In the genomic region with DNA sequence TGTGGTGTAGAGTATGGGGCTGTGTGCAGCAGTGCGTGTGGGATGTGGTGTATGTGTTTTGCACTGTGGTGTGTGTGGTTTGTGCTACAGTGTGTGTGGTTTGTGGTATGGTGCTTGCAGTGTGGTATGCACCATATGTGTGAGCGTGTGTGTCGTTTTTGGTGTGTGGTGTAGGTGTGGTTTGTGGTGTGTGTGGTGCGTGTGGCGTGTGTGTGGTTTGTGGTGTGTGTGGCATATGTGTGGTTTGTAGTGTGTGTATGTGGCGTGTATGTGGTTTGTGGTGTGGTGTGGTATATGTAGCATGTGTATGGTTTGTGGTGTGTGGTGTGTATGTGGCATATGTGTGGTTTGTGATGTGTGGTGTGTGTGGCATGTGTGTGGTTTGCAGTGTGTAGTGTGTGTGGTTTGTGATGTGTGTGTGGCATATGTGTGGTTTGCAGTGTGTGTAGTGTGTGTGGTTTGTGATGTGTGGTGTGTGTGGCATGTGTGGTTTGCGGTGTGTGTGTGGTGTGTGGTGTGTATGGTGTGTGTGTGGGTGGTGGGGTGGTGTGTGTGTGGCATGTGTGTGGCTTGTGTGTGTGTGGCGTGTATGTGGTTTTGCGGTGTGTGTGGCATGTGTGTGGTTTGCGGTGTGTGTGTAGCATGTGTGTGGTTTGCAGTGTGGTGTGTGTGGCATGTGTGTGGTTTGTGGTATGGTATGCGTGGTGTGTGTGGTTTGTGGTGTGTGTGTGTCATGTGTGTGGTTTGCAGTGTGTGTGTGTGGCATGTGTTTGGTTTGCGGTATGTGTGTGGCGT, we compare ENCODE assay signal across 17 cellular contexts. TPM values are rescaled to one million over a fixed set of nuclear protein-coding genes. Genes with fewer than 3 reads are reported as not detected.
A peak's percentile ranks its signal among the peaks of the same experiment; 100 is the strongest.
DNase-seq lines count a peak whose midpoint lies in the region; ATAC-seq and TF ChIP-seq lines count a peak whose summit lies in the region.
"Had no signal": no experiment of that assay in that cellular context is flagged by ENCODE, and none has a peak within 500 bp of the region (broad histone marks: within the 10 kb centered on the region; RNA-seq: fewer than 3 reads in every experiment).

No MANE protein-coding gene starts in this region.

- WGBS in IMR-90 (ENCODE audit: extremely low coverage in 2 of 2, insufficient read length in 1 of 2), 2 experiments: 96 to 100% methylated on average over 2 to 4 of the region's 13 CpGs

- no peak overlapping the region; the same call in 1 of the 2 replicates for H3K4ac ChIP-seq in IMR-90 (ENCODE audit: low read depth, low read length)

- H3K4me3 Mint-ChIP-seq in central memory CD8-positive, alpha-beta T cell: no peak overlapping the region
- H3K4me3 Mint-ChIP-seq: activated naive CD8-positive, alpha-beta T cell; T-helper 2 cell treated with Interferon-gamma antibody and Interleukin-4, amounts not matched to agents 5 μg/mL and 100 μg/mL, for 36 hours had no signal

- BruUV-seq in IMR-90 (replicated peaks; lab: Mats Ljungman, UMichigan): no TSS peak

- H3K27me3 Mint-ChIP-seq in central memory CD8-positive, alpha-beta T cell: no peaks in the 10 kb centered on the region
- H3K27me3 Mint-ChIP-seq: activated naive CD8-positive, alpha-beta T cell had no signal

- no peak overlapping the region for H3K4me3 ChIP-seq in IMR-90 (ENCODE audit: insufficient read depth, low read depth, low read length)
- H3K4me3 ChIP-seq: body of pancreas, left lung, mucosa of descending colon, thoracic aorta had no signal

- no peak overlapping the region for H3K9ac ChIP-seq in IMR-90 (ENCODE audit: low read depth, low read length)

- H4K91ac ChIP-seq in IMR-90 (ENCODE audit: insufficient read depth, low read depth, low read length): no peak overlapping the region

- H2AK5ac ChIP-seq in IMR-90 (ENCODE audit: low read depth, low read length): peak overlapping the region; percentile 82; the same call in 1 of the 2 replicates

- H2BK15ac ChIP-seq in IMR-90 (ENCODE audit: low read depth, low read length): no peak overlapping the region

- H3K79me1 ChIP-seq in IMR-90 (ENCODE audit: low read depth in 1 of 2, low read length in 2 of 2): peaks cover 17 to 54% of the 10 kb centered on the region in 2 experiments

- peaks cover 6% of the 10 kb centered on the region for H3K4me1 Mint-ChIP-seq in central memory CD8-positive, alpha-beta T cell

- H3K14ac ChIP-seq in IMR-90 (replicated peaks; ENCODE audit: low read depth, low read length): peak overlapping the region; percentile 3; the same call in 1 of the 2 replicates

- peak; percentile 28 for DNase-seq in stimulated activated CD4-positive, alpha-beta T cell treated with anti-CD3 and anti-CD28 coated beads, Interleukin-15, amount 100 ng/mL, for 24 hours
- no peak for DNase-seq in stimulated activated CD4-positive, alpha-beta T cell treated with anti-CD3 and anti-CD28 coated beads, Interleukin-4, amount 100 ng/mL, for 24 hours
- no peak for DNase-seq in IMR-90
- DNase-seq in central memory CD8-positive, alpha-beta T cell (ENCODE audit: low spot score in 2 of 2): no peak
- no peak for DNase-seq in amygdala (lab: John Stamatoyannopoulos, UW)
- DNase-seq: body of pancreas, EL, GOT3, NCI-H1436 treated with DMSO at 0.1 percent for 48 hours, NCI-H226 had no signal

- ATAC-seq in IMR-90 (ENCODE audit: low read depth) (no peak), HG03196 (IDR thresholded peaks at IDR 0.05; ENCODE audit: unreplicated experiment) (no peak), HG02884 (IDR thresholded peaks at IDR 0.05; ENCODE audit: unreplicated experiment) (no peak)
- ATAC-seq in central memory CD8-positive, alpha-beta T cell (replicated peaks; ENCODE audit: extremely low read depth, poor library complexity, severe bottlenecking): peak; percentile 26
- ATAC-seq: body of pancreas, left lung, mucosa of descending colon had no signal

- H3K36me3 ChIP-seq in IMR-90 (ENCODE audit: control insufficient read depth, insufficient read depth, low read length): peaks cover 18% of the 10 kb centered on the region

- dilution Hi-C loops in IMR-90 (cut with HindIII; ENCODE audit: low sequenced_read_pairs, unreplicated experiment): no loop called here

- H3K27ac ChIP-seq in IMR-90 (ENCODE audit: insufficient read depth, low read length): no peak overlapping the region
- H3K27ac ChIP-seq: body of pancreas, left lung, thoracic aorta had no signal

- CTCF ChIA-PET in IMR-90 (lab: Yijun Ruan, JAX): no interaction called here

- H2BK120ac ChIP-seq in IMR-90 (ENCODE audit: low read depth, low read length): no peak overlapping the region

- H3K18ac ChIP-seq in IMR-90 (ENCODE audit: low read depth, low read length): no peak overlapping the region

- H3K27ac Mint-ChIP-seq in central memory CD8-positive, alpha-beta T cell (ENCODE audit: low read depth): no peak overlapping the region
- H3K27ac Mint-ChIP-seq: activated naive CD8-positive, alpha-beta T cell; T-helper 2 cell treated with Interferon-gamma antibody and Interleukin-4, amounts not matched to agents 5 μg/mL and 100 μg/mL, for 36 hours had no signal

- no peak for TF ChIP-seq RAD21 in IMR-90 (IDR thresholded peaks at IDR 0.05; ENCODE audit: low read length)

- peak overlapping the region; percentile 90 for H2AK9ac ChIP-seq in IMR-90 (replicated peaks; ENCODE audit: low read depth, low read length, poor library complexity)

- no peaks in the 10 kb centered on the region for H3K9me3 Mint-ChIP-seq in central memory CD8-positive, alpha-beta T cell
- H3K9me3 Mint-ChIP-seq: T-helper 2 cell treated with Interferon-gamma antibody and Interleukin-4, amounts not matched to agents 5 μg/mL and 100 μg/mL, for 36 hours had no signal

- TF ChIP-seq CTCF in IMR-90 (conservative IDR thresholded peaks at IDR 0.05; ENCODE audit: low read depth, low read length): no peak

- intact Hi-C loops in IMR-90 (cut with micrococcal nuclease): no loop called here

- POLR2A ChIA-PET in IMR-90 (lab: Charles Lee; ENCODE audit: unreplicated experiment): no interaction called here

- H3K4me2 ChIP-seq in IMR-90 (ENCODE audit: low read depth, low read length): no peak overlapping the region

- H3K9me1 ChIP-seq in IMR-90 (ENCODE audit: insufficient read depth, low read length): peaks cover 30% of the 10 kb centered on the region

- H3K23ac ChIP-seq in IMR-90 (ENCODE audit: low read depth, low read length): no peak overlapping the region

- peak overlapping the region; percentile 5; the same call in 1 of the 2 replicates for H3K56ac ChIP-seq in IMR-90 (ENCODE audit: extremely low read depth, insufficient read depth, low read length)

- H3K4me1 ChIP-seq in IMR-90 (ENCODE audit: control insufficient read depth, insufficient read depth, low read length): peaks cover 9% of the 10 kb centered on the region
- H3K4me1 ChIP-seq: left lung had no signal

- H3K36me3 Mint-ChIP-seq in central memory CD8-positive, alpha-beta T cell (ENCODE audit: insufficient read depth): peaks cover 10% of the 10 kb centered on the region

- no peak for TF ChIP-seq POLR2A in IMR-90 (IDR thresholded peaks at IDR 0.05; ENCODE audit: low read depth, low read length)

- H3K9me3 ChIP-seq in IMR-90 (ENCODE audit: control insufficient read depth, insufficient read depth, low read length): no peaks in the 10 kb centered on the region
- H3K9me3 ChIP-seq: body of pancreas, left lung, mucosa of descending colon, thoracic aorta had no signal

- no peak overlapping the region for H4K8ac ChIP-seq in IMR-90 (ENCODE audit: low read depth in 2 of 2, low read length in 2 of 2)

- peak overlapping the region; percentile 91 for H2BK5ac ChIP-seq in IMR-90 (ENCODE audit: low read depth, low read length, poor library complexity, severe bottlenecking)

- H4K5ac ChIP-seq in IMR-90 (ENCODE audit: low read depth, low read length): no peak overlapping the region

- peaks cover 44% of the 10 kb centered on the region for H4K20me1 ChIP-seq in IMR-90 (ENCODE audit: insufficient read depth, low read length)

- H2AFZ ChIP-seq in IMR-90 (replicated peaks; ENCODE audit: low read length, poor library complexity): peak overlapping the region; percentile 65

- H2BK20ac ChIP-seq in IMR-90 (ENCODE audit: low read depth, low read length): no peak overlapping the region

- H3K27me3 ChIP-seq in IMR-90 (ENCODE audit: control insufficient read depth, insufficient read depth, low read length): no peaks in the 10 kb centered on the region
- H3K27me3 ChIP-seq: body of pancreas, left lung had no signal

- in situ Hi-C loops in IMR-90 (cut with MboI; ENCODE audit: low sequenced_read_pairs): no loop called here

TF ChIP-seq in IMR-90, 13 proteins besides CTCF, POLR2A, EP300 and RAD21:
- TF ChIP-seq MXI1 (IDR thresholded peaks at IDR 0.05; ENCODE audit: borderline replicate concordance, low read depth, low read length) (no peak), FOS (IDR thresholded peaks at IDR 0.05; ENCODE audit: low read depth, low read length) (no peak), NFE2L2 (IDR thresholded peaks at IDR 0.05; ENCODE audit: low read depth, low read length) (no peak), CHD1 (IDR thresholded peaks at IDR 0.05; ENCODE audit: low read depth, low read length) (no peak)
- TF ChIP-seq, protein P1, sequence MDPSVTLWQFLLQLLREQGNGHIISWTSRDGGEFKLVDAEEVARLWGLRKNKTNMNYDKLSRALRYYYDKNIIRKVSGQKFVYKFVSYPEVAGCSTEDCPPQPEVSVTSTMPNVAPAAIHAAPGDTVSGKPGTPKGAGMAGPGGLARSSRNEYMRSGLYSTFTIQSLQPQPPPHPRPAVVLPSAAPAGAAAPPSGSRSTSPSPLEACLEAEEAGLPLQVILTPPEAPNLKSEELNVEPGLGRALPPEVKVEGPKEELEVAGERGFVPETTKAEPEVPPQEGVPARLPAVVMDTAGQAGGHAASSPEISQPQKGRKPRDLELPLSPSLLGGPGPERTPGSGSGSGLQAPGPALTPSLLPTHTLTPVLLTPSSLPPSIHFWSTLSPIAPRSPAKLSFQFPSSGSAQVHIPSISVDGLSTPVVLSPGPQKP (IDR thresholded peaks at IDR 0.05; ENCODE audit: borderline replicate concordance, low read depth, low read length): no peak
- TF ChIP-seq, protein P2, sequence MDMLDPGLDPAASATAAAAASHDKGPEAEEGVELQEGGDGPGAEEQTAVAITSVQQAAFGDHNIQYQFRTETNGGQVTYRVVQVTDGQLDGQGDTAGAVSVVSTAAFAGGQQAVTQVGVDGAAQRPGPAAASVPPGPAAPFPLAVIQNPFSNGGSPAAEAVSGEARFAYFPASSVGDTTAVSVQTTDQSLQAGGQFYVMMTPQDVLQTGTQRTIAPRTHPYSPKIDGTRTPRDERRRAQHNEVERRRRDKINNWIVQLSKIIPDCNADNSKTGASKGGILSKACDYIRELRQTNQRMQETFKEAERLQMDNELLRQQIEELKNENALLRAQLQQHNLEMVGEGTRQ (IDR thresholded peaks at IDR 0.05; ENCODE audit: low read depth, low read length): no peak

RNA-seq across cellular contexts. Expression of a gene that starts 53.5 kb away (rescaled TPM):
- total RNA-seq in IMR-90 (2012; rRNA removed): 18.1 and 18.3 TPM in 2 replicates
- 17.8 and 18.3 TPM in 2 replicates for polyA plus RNA-seq in IMR-90 (2012; rRNA removed)
- 7.7 and 8.1 TPM in 2 replicates for polyA plus RNA-seq in IMR-90 (2012; cell fraction: cytosol; rRNA removed)
- polyA plus RNA-seq in IMR-90 (2012; cell fraction: nucleus; rRNA removed; ENCODE audit: low replicate concordance): 46.4 and 51.4 TPM in 2 replicates
